In genomic region chr6:30100585-30101422, GRCh38 we compare ENCODE assay signal across 1 cellular context.
TF ChIP-seq lines count a peak whose summit lies in the region.

No MANE protein-coding gene starts in this region.

TF ChIP-seq in endothelial cell of umbilical vein, 7 proteins besides CTCF, POLR2A, EP300 and RAD21:
- TF ChIP-seq EZH2 (IDR thresholded peaks at IDR 0.05; ENCODE audit: borderline replicate concordance, low read depth, low read length, severe bottlenecking): no peak
- no peak for TF ChIP-seq POLR2AphosphoS5 (IDR thresholded peaks at IDR 0.05; ENCODE audit: insufficient read depth, low read depth, low read length)
- no peak for TF ChIP-seq GATA2 (IDR thresholded peaks at IDR 0.05; ENCODE audit: insufficient read depth, insufficient read length, low read depth, low read length)
- TF ChIP-seq JUN (IDR thresholded peaks at IDR 0.05; ENCODE audit: borderline replicate concordance, insufficient read depth, insufficient read length, low read depth): no peak
- no peak for TF ChIP-seq FOS (IDR thresholded peaks at IDR 0.05; ENCODE audit: borderline replicate concordance, insufficient read depth, low read length)
- TF ChIP-seq MAX (IDR thresholded peaks at IDR 0.05; ENCODE audit: insufficient read depth, insufficient read length): no peak
- TF ChIP-seq MYC (IDR thresholded peaks at IDR 0.05; ENCODE audit: low read depth, low read length): no peak
